In genomic region chr12:67989184-67989965, GRCh38 we compare ENCODE assay signal across 10 cellular contexts. TPM values are rescaled to one million over a fixed set of nuclear protein-coding genes. Genes with fewer than 3 reads are reported as not detected.
DNase-seq lines count a peak whose midpoint lies in the region; ATAC-seq lines count a peak whose summit lies in the region.
"Had no signal": no experiment of that assay in that cellular context is flagged by ENCODE, and none has a peak within 500 bp of the region (broad histone marks: within the 10 kb centered on the region; RNA-seq: fewer than 3 reads in every experiment).

IFNG-AS1 (plus strand) TSS chr12:67989447.

- H3K4me3 Mint-ChIP-seq in CD4-positive, alpha-beta memory T cell, result peak within 1 kb of the TSS; percentile 82 to 96 (median 84)
- peak within 1 kb of the TSS; percentile 12 for H3K4me3 Mint-ChIP-seq in activated CD8-positive, alpha-beta T cell treated with anti-CD3 and anti-CD28 coated beads, Interleukin-2, amount 10 ng/mL, durations not matched to agents 7 days and 5 days

- no peaks in the 10 kb centered on the region for H3K36me3 ChIP-seq in CD4-positive, alpha-beta memory T cell (ENCODE audit: insufficient read depth, low read length)
- H3K36me3 ChIP-seq: stomach had no signal

- ATAC-seq in GM19043 (IDR thresholded peaks at IDR 0.05; ENCODE audit: low read depth, unreplicated experiment), result peak; percentile 29
- peak; percentile 39 for ATAC-seq in HG03095 (IDR thresholded peaks at IDR 0.05; ENCODE audit: unreplicated experiment)
- no peak for ATAC-seq in activated CD8-positive, alpha-beta T cell treated with anti-CD3 and anti-CD28 coated beads, Interleukin-2, amount 10 ng/mL, durations not matched to agents 7 days and 5 days
- no peak for ATAC-seq in left lobe of liver
- ATAC-seq: HCT116 had no signal

- peaks cover 0 to 3% (median 0%) of the 10 kb centered on the region in 8 donors for H3K9me3 Mint-ChIP-seq in CD4-positive, alpha-beta memory T cell
- H3K9me3 Mint-ChIP-seq in activated CD8-positive, alpha-beta T cell treated with anti-CD3 and anti-CD28 coated beads, Interleukin-2, amount 10 ng/mL, durations not matched to agents 7 days and 5 days (ENCODE audit: insufficient read depth), result no peaks in the 10 kb centered on the region

- peaks cover 22 to 45% (median 38%) of the 10 kb centered on the region in 4 donors for H3K4me1 Mint-ChIP-seq in CD4-positive, alpha-beta memory T cell
- H3K4me1 Mint-ChIP-seq in activated CD8-positive, alpha-beta T cell treated with anti-CD3 and anti-CD28 coated beads, Interleukin-2, amount 10 ng/mL, durations not matched to agents 7 days and 5 days (ENCODE audit: low read depth), result peaks cover 17% of the 10 kb centered on the region

- no peaks in the 10 kb centered on the region for H3K9me3 ChIP-seq in CD4-positive, alpha-beta memory T cell (ENCODE audit: control insufficient read depth in 1 of 2, low read length in 2 of 2)
- H3K9me3 ChIP-seq: stomach had no signal

- H3K27me3 Mint-ChIP-seq in CD4-positive, alpha-beta memory T cell, result no peaks in the 10 kb centered on the region
- H3K27me3 Mint-ChIP-seq in activated CD8-positive, alpha-beta T cell treated with anti-CD3 and anti-CD28 coated beads, Interleukin-2, amount 10 ng/mL, durations not matched to agents 7 days and 5 days (ENCODE audit: low read depth), result no peaks in the 10 kb centered on the region

- POLR2A ChIA-PET in CD4-positive, alpha-beta memory T cell (lab: Charles Lee; ENCODE audit: partially characterized antibody), result interaction anchor here (0.9 to 1.5 kb wide), 7 partner anchors 10 to 719 kb away, joined by 3 to 4 read pairs (median 3); partner anchors contain the start of gene RAP1B
- POLR2A ChIA-PET in activated CD8-positive, alpha-beta T cell treated with anti-CD3 and anti-CD28 coated beads, Interleukin-2, amount 10 ng/mL, durations not matched to agents 7 days and 5 days (lab: Charles Lee), result no interaction called here

- peaks cover 3 to 6% of the 10 kb centered on the region in 2 donors for H3K36me3 Mint-ChIP-seq in CD4-positive, alpha-beta memory T cell
- H3K36me3 Mint-ChIP-seq in activated CD8-positive, alpha-beta T cell treated with anti-CD3 and anti-CD28 coated beads, Interleukin-2, amount 10 ng/mL, durations not matched to agents 7 days and 5 days (ENCODE audit: low read depth), result peaks cover 2% of the 10 kb centered on the region

- intact Hi-C loops in CD4-positive, alpha-beta memory T cell (cut with micrococcal nuclease), result no loop called here

- peak; percentile 32 to 60 (median 39) for DNase-seq in CD4-positive, alpha-beta memory T cell
- no peak for DNase-seq in activated CD8-positive, alpha-beta T cell treated with anti-CD3 and anti-CD28 coated beads, Interleukin-2, amount 10 ng/mL, durations not matched to agents 7 days and 5 days
- DNase-seq in left lobe of liver (ENCODE audit: low spot score), result no peak
- DNase-seq in DMS 273 (lab: John Stamatoyannopoulos, UW; ENCODE audit: unreplicated experiment), result no peak
- no peak for DNase-seq in NCI-H226
- DNase-seq in activated CD4-positive, alpha-beta T cell treated with anti-CD3 and anti-CD28 coated beads, Interleukin-2, amount 50 U/mL, for 4 hours, result no peak
- DNase-seq: stomach had no signal

- peak within 1 kb of the TSS; percentile 64 to 93 (median 86) for H3K27ac Mint-ChIP-seq in CD4-positive, alpha-beta memory T cell
- H3K27ac Mint-ChIP-seq in activated CD8-positive, alpha-beta T cell treated with anti-CD3 and anti-CD28 coated beads, Interleukin-2, amount 10 ng/mL, durations not matched to agents 7 days and 5 days, result peak within 1 kb of the TSS; percentile 4

- peaks cover 54% of the 10 kb centered on the region for H3K4me1 ChIP-seq in CD4-positive, alpha-beta memory T cell (ENCODE audit: insufficient read depth, low read length)
- H3K4me1 ChIP-seq: stomach had no signal

- CTCF ChIA-PET in CD4-positive, alpha-beta memory T cell (lab: Charles Lee; ENCODE audit: partially characterized antibody), result interaction anchor here (0.9 to 2.7 kb wide), 7 partner anchors 10 to 633 kb away, joined by 3 to 9 read pairs (median 3); no protein-coding TSS in a partner anchor
- CTCF ChIA-PET in activated CD8-positive, alpha-beta T cell treated with anti-CD3 and anti-CD28 coated beads, Interleukin-2, amount 10 ng/mL, durations not matched to agents 7 days and 5 days (lab: Charles Lee), result interaction anchor here (0.6 to 2.9 kb wide), 6 partner anchors 10 to 264 kb away, joined by 3 to 8 read pairs (median 4); partner anchors contain the start of gene IL22

- H3K27ac ChIP-seq in CD4-positive, alpha-beta memory T cell (ENCODE audit: low read depth, low read length), result peak within 1 kb of the TSS; percentile 44

- peak within 1 kb of the TSS; percentile 30 to 51 for H3K4me3 ChIP-seq in CD4-positive, alpha-beta memory T cell (ENCODE audit: low read length in 2 of 2)
- H3K4me3 ChIP-seq: stomach had no signal

- no peaks in the 10 kb centered on the region for H3K27me3 ChIP-seq in CD4-positive, alpha-beta memory T cell (ENCODE audit: insufficient read depth, low read length)
- H3K27me3 ChIP-seq: stomach had no signal

RNA-seq across cellular contexts. Expression of gene IFNG-AS1, which starts in this region (rescaled TPM):
- total RNA-seq in CD4-positive, alpha-beta memory T cell, result 10 to 100 TPM; 11.7 to 14.5 TPM
- polyA plus RNA-seq in CD4-positive, alpha-beta memory T cell, result 10 to 100 TPM in 1 of 2 donors, 1 to 10 TPM in 1; 4.6 to 11.3 TPM
- total RNA-seq in activated CD8-positive, alpha-beta T cell treated with anti-CD3 and anti-CD28 coated beads, Interleukin-2, amount 10 ng/mL, durations not matched to agents 7 days and 5 days, result under 1 TPM in 1 of 2 experiments, not detected in 1; 0.21 TPM
- not detected for total RNA-seq in left lobe of liver
- total RNA-seq: stomach had no signal
- polyA plus RNA-seq: stomach had no signal

Comparison
In these comparisons a context has a peak if more than half of its experiments do, and no peak if none do; other contexts are left out.
1. RNA of gene IFNG-AS1 (total RNA-seq): 11.7 to 14.5 TPM in CD4-positive, alpha-beta memory T cell; 0.21 TPM in activated CD8-positive, alpha-beta T cell treated with anti-CD3 and anti-CD28 coated beads, Interleukin-2, amount 10 ng/mL, durations not matched to agents 7 days and 5 days and not detected in left lobe of liver (single experiment); every median in the first group is over 10 times any median in the second.
2. DNase-seq: peak in CD4-positive, alpha-beta memory T cell (5 of 5); none in activated CD8-positive, alpha-beta T cell treated with anti-CD3 and anti-CD28 coated beads, Interleukin-2, amount 10 ng/mL, durations not matched to agents 7 days and 5 days (single experiment), left lobe of liver (single experiment), DMS 273 (single experiment), NCI-H226 (single experiment) and activated CD4-positive, alpha-beta T cell treated with anti-CD3 and anti-CD28 coated beads, Interleukin-2, amount 50 U/mL, for 4 hours (0 of 2).
3. ATAC-seq: peak in GM19043 (single experiment) and HG03095 (single experiment); none in activated CD8-positive, alpha-beta T cell treated with anti-CD3 and anti-CD28 coated beads, Interleukin-2, amount 10 ng/mL, durations not matched to agents 7 days and 5 days (single experiment) and left lobe of liver (single experiment).